In the genomic region with DNA sequence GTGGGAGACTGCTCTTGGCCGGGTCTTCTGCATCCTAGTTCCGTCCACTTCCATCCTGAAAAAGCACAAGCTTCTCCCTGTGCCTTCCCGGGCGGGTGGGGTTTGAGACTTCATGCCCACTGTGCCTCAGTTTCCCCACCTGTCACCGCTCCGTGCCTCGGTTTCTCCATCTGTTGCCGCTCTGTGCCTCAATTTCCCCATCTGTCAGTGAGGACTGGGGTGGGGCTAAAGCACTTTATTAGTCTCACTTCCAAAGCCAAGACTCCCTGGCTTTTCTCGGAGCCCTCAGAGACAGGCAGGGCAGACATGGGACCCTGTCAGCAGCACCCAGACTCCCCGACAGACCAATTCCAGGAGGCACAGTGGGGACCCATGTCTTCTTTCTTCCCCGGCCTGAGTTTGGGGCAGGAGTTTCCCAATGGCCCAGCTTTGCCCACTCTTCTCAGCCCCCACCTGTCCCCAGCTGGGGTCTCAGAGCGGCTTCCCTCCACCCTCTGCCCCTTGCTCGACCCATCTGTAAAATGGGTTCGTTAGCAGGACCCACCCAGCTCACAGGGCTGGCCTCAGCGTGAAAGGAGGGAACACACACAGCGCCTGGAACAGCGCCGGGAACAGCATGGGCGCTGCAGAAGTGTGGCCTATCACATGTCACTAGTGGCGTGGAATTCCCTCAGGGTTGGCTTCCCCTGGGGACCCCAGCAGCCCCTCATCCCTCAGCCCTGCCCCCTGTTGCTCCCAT, we compare ENCODE assay signal across 25 cellular contexts. TPM values are rescaled to one million over a fixed set of nuclear protein-coding genes. Genes with fewer than 3 reads are reported as not detected.
A peak's percentile ranks its signal among the peaks of the same experiment; 100 is the strongest.
DNase-seq lines count a peak whose midpoint lies in the region; ATAC-seq and TF ChIP-seq lines count a peak whose summit lies in the region.
"Had no signal": no experiment of that assay in that cellular context is flagged by ENCODE, and none has a peak within 500 bp of the region (broad histone marks: within the 10 kb centered on the region; RNA-seq: fewer than 3 reads in every experiment).

No MANE protein-coding gene starts in this region.

- no peaks in the 10 kb centered on the region for H3K9me3 ChIP-seq in BLaER1
- no peaks in the 10 kb centered on the region for H3K9me3 ChIP-seq in HEK293 (ENCODE audit: control insufficient read depth, insufficient read depth, low read depth, low read length)
- no peaks in the 10 kb centered on the region for H3K9me3 ChIP-seq in neutrophil
- no peaks in the 10 kb centered on the region for H3K9me3 ChIP-seq in CD4-positive, alpha-beta T cell (ENCODE audit: control insufficient read depth, low read length)
- H3K9me3 ChIP-seq: HAP-1, SJSA1 had no signal

- no peak overlapping the region for H3K4me3 Mint-ChIP-seq in dendritic cell treated with granulocyte-macrophage colony-stimulating factor and Interleukin-4, amounts not matched to agents 40 ng/mL and 50 ng/mL, for 4 days
- H3K4me3 Mint-ChIP-seq in CD4-positive, alpha-beta T cell, result no peak overlapping the region
- H3K4me3 Mint-ChIP-seq: CD4-positive, alpha-beta memory T cell; GM23338 had no signal

- CTCF ChIA-PET in HEK293 (lab: Yijun Ruan, JAX), result no interaction called here
- CTCF ChIA-PET in CD4-positive, alpha-beta T cell (lab: Charles Lee), result interaction anchor here (1.4 kb wide), 1 partner anchor 11 kb away, joined by 3 read pairs; no protein-coding TSS in a partner anchor

- peak overlapping the region; percentile 41 for H3K27ac Mint-ChIP-seq in dendritic cell treated with granulocyte-macrophage colony-stimulating factor and Interleukin-4, amounts not matched to agents 40 ng/mL and 50 ng/mL, for 4 days
- no peak overlapping the region for H3K27ac Mint-ChIP-seq in CD4-positive, alpha-beta T cell
- H3K27ac Mint-ChIP-seq: GM23338 had no signal

- peak overlapping the region; percentile 99 for H3K4me2 ChIP-seq in BLaER1
- H3K4me2 ChIP-seq: GM23338, PC-9 had no signal

- peaks cover 25% of the 10 kb centered on the region for H3K36me3 Mint-ChIP-seq in dendritic cell treated with granulocyte-macrophage colony-stimulating factor and Interleukin-4, amounts not matched to agents 40 ng/mL and 50 ng/mL, for 4 days (ENCODE audit: low read depth)
- peaks cover 6% of the 10 kb centered on the region for H3K36me3 Mint-ChIP-seq in CD4-positive, alpha-beta T cell (ENCODE audit: low read depth)

- H3K27ac ChIP-seq in BLaER1 (peak overlapping the region; percentile 49; the same call in 1 of the 2 replicates), HEK293 (ENCODE audit: extremely low read depth, low read depth, low read length) (no peak overlapping the region), neutrophil (peak overlapping the region; percentile 99)
- H3K27ac ChIP-seq in CD4-positive, alpha-beta T cell (ENCODE audit: low read depth, low read length), result no peak overlapping the region
- H3K27ac ChIP-seq: PC-9, SJSA1 had no signal

- DNase-seq in NCI-H748 (lab: John Stamatoyannopoulos, UW; ENCODE audit: unreplicated experiment) (no peak), sciatic nerve (ENCODE audit: low spot score) (no peak), NCI-H2081 treated with DMSO at 0.1 percent for 48 hours (lab: John Stamatoyannopoulos, UW) (no peak)
- DNase-seq in CD4-positive, alpha-beta T cell, result no peak
- DNase-seq: COR-L47, KBM-7, MV-4-11, NCI-H1105 treated with DMSO at 0.1 percent for 48 hours, NCI-H146, NCI-H1930, NCI-H446 treated with DMSO at 0.1 percent for 48 hours, NCI-H526, PC-9, Right ventricle myocardium superior had no signal

- H3K27me3 ChIP-seq in BLaER1 (no peaks in the 10 kb centered on the region; the same call in 1 of the 2 replicates), neutrophil (no peaks in the 10 kb centered on the region)
- H3K27me3 ChIP-seq in CD4-positive, alpha-beta T cell (ENCODE audit: control insufficient read depth, insufficient read depth, low read length), result no peaks in the 10 kb centered on the region
- H3K27me3 ChIP-seq: SJSA1 had no signal

- H3K4me1 ChIP-seq in BLaER1 (peaks cover 83% of the 10 kb centered on the region), HEK293 (ENCODE audit: control insufficient read depth, insufficient read depth, low read length) (no peaks in the 10 kb centered on the region), neutrophil (ENCODE audit: control insufficient read depth in 1 of 2, insufficient read depth in 1 of 2, low read depth in 1 of 2, low read length in 1 of 2) (peaks cover 79% of the 10 kb centered on the region in 2 experiments)
- H3K4me1 ChIP-seq: HAP-1 had no signal

- H3K36me3 ChIP-seq in BLaER1, result no peaks in the 10 kb centered on the region
- H3K36me3 ChIP-seq in HEK293 (ENCODE audit: control insufficient read depth in 2 of 2, insufficient read depth in 1 of 2, low read length in 2 of 2), result no peaks in the 10 kb centered on the region
- peaks cover 10% of the 10 kb centered on the region for H3K36me3 ChIP-seq in neutrophil
- H3K36me3 ChIP-seq: HAP-1, SJSA1 had no signal

- no peak for ATAC-seq in sciatic nerve
- no peak for ATAC-seq in CD4-positive, alpha-beta T cell (ENCODE audit: poor library complexity)
- ATAC-seq: GM23338 had no signal

- peaks cover 61% of the 10 kb centered on the region for H3K4me1 Mint-ChIP-seq in dendritic cell treated with granulocyte-macrophage colony-stimulating factor and Interleukin-4, amounts not matched to agents 40 ng/mL and 50 ng/mL, for 4 days (ENCODE audit: low read depth)
- peaks cover 33% of the 10 kb centered on the region for H3K4me1 Mint-ChIP-seq in CD4-positive, alpha-beta T cell (ENCODE audit: low read depth)

- intact Hi-C loops in dendritic cell treated with granulocyte-macrophage colony-stimulating factor and Interleukin-4, amounts not matched to agents 40 ng/mL and 50 ng/mL, for 4 days (cut with micrococcal nuclease), result no loop called here
- intact Hi-C loops in sciatic nerve (cut with DNase I), result no loop called here
- intact Hi-C loops in CD4-positive, alpha-beta T cell (cut with DNase I, micrococcal nuclease), result loop anchor here in 1 of 2 experiments (5.0 kb wide), 1 partner anchor 41 kb away; the partner anchor contains the start of genes LSM7 and SPPL2B

- POLR2A ChIA-PET in HEK293 (lab: Yijun Ruan, JAX), result no interaction called here
- POLR2A ChIA-PET in CD4-positive, alpha-beta T cell (lab: Charles Lee), result interaction anchor here (0.6 to 1.5 kb wide), 2 partner anchors 9 to 14 kb away, joined by 3 to 6 read pairs; no protein-coding TSS in a partner anchor

- H4K20me1 ChIP-seq in BLaER1, result peaks cover 25% of the 10 kb centered on the region

- H3K9me3 Mint-ChIP-seq in dendritic cell treated with granulocyte-macrophage colony-stimulating factor and Interleukin-4, amounts not matched to agents 40 ng/mL and 50 ng/mL, for 4 days, result no peaks in the 10 kb centered on the region
- H3K9me3 Mint-ChIP-seq in CD4-positive, alpha-beta T cell, result no peaks in the 10 kb centered on the region

- no peak overlapping the region; the same call in 1 of the 2 replicates for H3K9ac ChIP-seq in BLaER1

- H3K4me3 ChIP-seq in BLaER1, result no peak overlapping the region
- no peak overlapping the region for H3K4me3 ChIP-seq in HEK293 (ENCODE audit: low read depth, low read length)
- H3K4me3 ChIP-seq in neutrophil (ENCODE audit: low read depth in 1 of 2, low read length in 1 of 2), result no peak overlapping the region
- H3K4me3 ChIP-seq: GM23338, HAP-1, PC-9, SJSA1 had no signal

- no peak for TF ChIP-seq CTCF in HEK293 (tag by site-specific recombination; IDR thresholded peaks at IDR 0.05)
- no peak for TF ChIP-seq CTCF in neutrophil (IDR thresholded peaks at IDR 0.05)
- no peak for TF ChIP-seq CTCF in CD4-positive, alpha-beta T cell (IDR thresholded peaks at IDR 0.05)

- peaks cover 41% of the 10 kb centered on the region for H3K27me3 Mint-ChIP-seq in dendritic cell treated with granulocyte-macrophage colony-stimulating factor and Interleukin-4, amounts not matched to agents 40 ng/mL and 50 ng/mL, for 4 days
- no peaks in the 10 kb centered on the region for H3K27me3 Mint-ChIP-seq in CD4-positive, alpha-beta T cell

TF ChIP-seq in HEK293, 187 proteins besides CTCF, POLR2A, EP300 and RAD21:
- TF ChIP-seq ZNF174 (tag by site-specific recombination; IDR thresholded peaks at IDR 0.05) (no peak), ZNF768 (tag by site-specific recombination; IDR thresholded peaks at IDR 0.05) (0 out of 2 replicates have a peak, but pooled peaks have one; percentile 31), ZNF155 (tag by site-specific recombination; IDR thresholded peaks at IDR 0.05) (no peak), ZNF391 (tag by site-specific recombination; IDR thresholded peaks at IDR 0.05; ENCODE audit: borderline replicate concordance, low read depth) (no peak), ZNF701 (tag by site-specific recombination; IDR thresholded peaks at IDR 0.05) (no peak)
TF ChIP-seq in HEK293: peak in this region for 1.

RNA-seq across cellular contexts. Expression of gene PEAK3, which starts 4.6 kb away (rescaled TPM):
- total RNA-seq in sciatic nerve, result 0.71 TPM
- not detected for total RNA-seq in CD4-positive, alpha-beta T cell
- total RNA-seq: GM23338, MCF 10A, PC-9, SJSA1 had no signal

RNA-seq across cellular contexts. Expression of gene LINGO3, which starts 21.4 kb away (rescaled TPM):
- total RNA-seq in sciatic nerve, result not detected
- total RNA-seq in CD4-positive, alpha-beta T cell, result under 1 TPM; 0.33 to 0.39 TPM
- total RNA-seq: LHCN-M2, MCF 10A, PC-9, Right ventricle myocardium superior, RPMI7951, SJSA1 had no signal

RNA-seq across cellular contexts. Expression of gene JSRP1, which starts 30.4 kb away (rescaled TPM):
- not detected for total RNA-seq in sciatic nerve
- total RNA-seq in CD4-positive, alpha-beta T cell, result under 1 TPM; 0.56 to 0.58 TPM
- total RNA-seq: RPMI7951, SJSA1 had no signal

RNA-seq across cellular contexts. Expression of gene AMH, which starts 37.4 kb away (rescaled TPM):
- total RNA-seq in sciatic nerve, result 1.3 TPM
- 1 to 10 TPM; 3.3 to 3.5 TPM for total RNA-seq in CD4-positive, alpha-beta T cell

RNA-seq across cellular contexts. Expression of gene LSM7, which starts 41.8 kb away (rescaled TPM):
- total RNA-seq in sciatic nerve, result 46.9 TPM
- 10 to 100 TPM; 73.6 to 80.1 TPM for total RNA-seq in CD4-positive, alpha-beta T cell

Comparison
In these comparisons a context has a peak if more than half of its experiments do, and no peak if none do; other contexts are left out.
1. H3K27ac ChIP-seq: peak in BLaER1 (single experiment) and neutrophil (single experiment); none in HEK293 (single experiment) and CD4-positive, alpha-beta T cell (single experiment).